ENCODE assay signal across 8 cellular contexts in genomic region chr9:82466616-82467251, GRCh38.
A peak's percentile ranks its signal among the peaks of the same experiment; 100 is the strongest.
DNase-seq lines count a peak whose midpoint lies in the region; TF ChIP-seq lines count a peak whose summit lies in the region.

No MANE protein-coding gene starts in this region.

- H3K36me3 ChIP-seq in BE2C (no peaks in the 10 kb centered on the region), transverse colon (no peaks in the 10 kb centered on the region)

- H3K27me3 Mint-ChIP-seq in nephron (ENCODE audit: low read depth): no peaks in the 10 kb centered on the region

- no peaks in the 10 kb centered on the region for H3K36me3 Mint-ChIP-seq in nephron (ENCODE audit: low read depth)

- 67 to 68% methylated on average over 1 to 11 of the region's 11 CpGs for WGBS in transverse colon (ENCODE audit: low coverage in 1 of 2), 2 donors

- no peak for TF ChIP-seq POLR2A in transverse colon (IDR thresholded peaks at IDR 0.05)

- H3K4me1 ChIP-seq in BE2C (no peaks in the 10 kb centered on the region), transverse colon (no peaks in the 10 kb centered on the region)

- H3K27ac Mint-ChIP-seq in nephron: peak overlapping the region; percentile 15 to 77 (median 50)

- TF ChIP-seq CTCF in BE2C (IDR thresholded peaks at IDR 0.05; ENCODE audit: low read depth, low read length): peak; percentile 58
- peak; percentile 45 for TF ChIP-seq CTCF in epithelial cell of proximal tubule (conservative IDR thresholded peaks at IDR 0.05; ENCODE audit: low read depth, low read length)
- peak; percentile 44 to 60 (median 47) for TF ChIP-seq CTCF in nephron (IDR thresholded peaks at IDR 0.05; ENCODE audit: unreplicated experiment in 3 of 3)
- no peak for TF ChIP-seq CTCF in transverse colon (IDR thresholded peaks at IDR 0.05)

- H3K4me1 Mint-ChIP-seq in nephron: peaks cover 26% of the 10 kb centered on the region

- TF ChIP-seq EP300 in transverse colon (IDR thresholded peaks at IDR 0.05; ENCODE audit: low read depth): no peak

- intact Hi-C loops in transverse colon (cut with DNase I; ENCODE audit: low total_unique reads): no loop called here

- H3K4me3 Mint-ChIP-seq in nephron: peak overlapping the region in 1 of 3 experiments; percentile 46

- H3K4me3 ChIP-seq in BE2C (ENCODE audit: low read depth, low read length): no peak overlapping the region
- H3K4me3 ChIP-seq in epithelial cell of proximal tubule (ENCODE audit: low read depth, low read length): no peak overlapping the region
- H3K4me3 ChIP-seq in transverse colon: no peak overlapping the region

- DNase-seq in BE2C (peak; percentile 42), NCI-H446 treated with DMSO at 0.1 percent for 48 hours (lab: John Stamatoyannopoulos, UW) (peak; percentile 35), epithelial cell of proximal tubule (ENCODE audit: low read depth) (no peak), transverse colon (no peak), A172 (ENCODE audit: low spot score) (no peak), NCI-H526 treated with DMSO at 0.1 percent for 48 hours (lab: John Stamatoyannopoulos, UW) (no peak)
- no peak for DNase-seq in activated naive CD4-positive, alpha-beta T cell treated with Interleukin-2 at 50 U/mL for 16 hours

- no peaks in the 10 kb centered on the region for H3K9me3 ChIP-seq in BE2C
- H3K9me3 ChIP-seq in transverse colon: no peaks in the 10 kb centered on the region

- H3K9me3 Mint-ChIP-seq in nephron: peaks cover 4% of the 10 kb centered on the region

- H3K27me3 ChIP-seq in BE2C (no peaks in the 10 kb centered on the region), transverse colon (no peaks in the 10 kb centered on the region)

- H3K27ac ChIP-seq in transverse colon: no peak overlapping the region

- in situ Hi-C loops in transverse colon (cut with MboI; ENCODE audit: low pct_ligation_motif_present in 1 of 4, low pct_unique_long_range_greater_than_20kb in 1 of 4, low sequenced_read_pairs in 3 of 4): no loop called here

Comparison
In these comparisons a context has a peak if more than half of its experiments do, and no peak if none do; other contexts are left out.
1. DNase-seq: peak in BE2C (single experiment) and NCI-H446 treated with DMSO at 0.1 percent for 48 hours (single experiment); none in epithelial cell of proximal tubule (single experiment), transverse colon (single experiment), A172 (single experiment), activated naive CD4-positive, alpha-beta T cell treated with Interleukin-2 at 50 U/mL for 16 hours (single experiment) and NCI-H526 treated with DMSO at 0.1 percent for 48 hours (single experiment).
2. CTCF ChIP-seq: peak in BE2C (single experiment), epithelial cell of proximal tubule (single experiment) and nephron (3 of 3); none in transverse colon (0 of 5).